8 cellular contexts compared by ENCODE assay signal in genomic region chr7:134317434-134317833, GRCh38. TPM values are rescaled to one million over a fixed set of nuclear protein-coding genes. Genes with fewer than 3 reads are reported as not detected.
A peak's percentile ranks its signal among the peaks of the same experiment; 100 is the strongest.
DNase-seq lines count a peak whose midpoint lies in the region; ATAC-seq and TF ChIP-seq lines count a peak whose summit lies in the region.

No MANE protein-coding gene starts in this region.

- intact Hi-C loops in PC-3 (cut with micrococcal nuclease): loop anchor here (1.0 to 5.0 kb wide), 4 partner anchors 48 to 285 kb away; partner anchors contain the start of gene LRGUK

- peak overlapping the region; percentile 83 for H3K4me3 ChIP-seq in DOHH2 (ENCODE audit: low read length)
- peak overlapping the region; percentile 85 for H3K4me3 ChIP-seq in PC-3 (ENCODE audit: low read length)
- H3K4me3 ChIP-seq in epithelial cell of proximal tubule (ENCODE audit: low read depth, low read length): peak overlapping the region; percentile 86
- H3K4me3 ChIP-seq in trophoblast cell (ENCODE audit: low read depth, low read length): no peak overlapping the region

- no peaks in the 10 kb centered on the region for H4K20me1 ChIP-seq in DOHH2 (ENCODE audit: control insufficient read depth, insufficient read depth, low read depth, low read length)
- no peaks in the 10 kb centered on the region for H4K20me1 ChIP-seq in PC-3 (ENCODE audit: low read length)

- no peak overlapping the region for H4K91ac ChIP-seq in trophoblast cell (ENCODE audit: low read depth, low read length)

- no peak overlapping the region for H2BK5ac ChIP-seq in trophoblast cell (ENCODE audit: low read depth, low read length, poor library complexity)

- POLR2A ChIA-PET in PC-3 (lab: Charles Lee; ENCODE audit: unreplicated experiment): interaction anchor here (0.6 kb wide), 1 partner anchor 566 kb away, joined by 3 read pairs; no protein-coding TSS in a partner anchor

- no peaks in the 10 kb centered on the region for H3K9me3 ChIP-seq in DOHH2 (ENCODE audit: control insufficient read depth, insufficient read depth, low read length)
- H3K9me3 ChIP-seq in PC-3 (ENCODE audit: low read length): no peaks in the 10 kb centered on the region
- H3K9me3 ChIP-seq in trophoblast cell (ENCODE audit: insufficient read depth, low read depth, low read length): no peaks in the 10 kb centered on the region

- H3K27me3 ChIP-seq in DOHH2 (ENCODE audit: control insufficient read depth, low read length): no peaks in the 10 kb centered on the region
- no peaks in the 10 kb centered on the region for H3K27me3 ChIP-seq in PC-3 (ENCODE audit: low read length)
- no peaks in the 10 kb centered on the region for H3K27me3 ChIP-seq in trophoblast cell (ENCODE audit: insufficient read depth, low read length)

- H3K27ac ChIP-seq in DOHH2 (ENCODE audit: low read depth, low read length) (no peak overlapping the region), PC-3 (ENCODE audit: low read length) (no peak overlapping the region), trophoblast cell (ENCODE audit: low read depth, low read length) (no peak overlapping the region)

- TF ChIP-seq CTCF in DOHH2 (IDR thresholded peaks at IDR 0.05; ENCODE audit: low read depth, low read length, poor library complexity, severe bottlenecking) (peak; percentile 0), PC-3 (conservative IDR thresholded peaks at IDR 0.05; ENCODE audit: low read depth, low read length) (no peak), epithelial cell of proximal tubule (conservative IDR thresholded peaks at IDR 0.05; ENCODE audit: low read depth, low read length) (no peak)

- H3K4me2 ChIP-seq in DOHH2 (ENCODE audit: low read length): peak overlapping the region; percentile 85
- H3K4me2 ChIP-seq in PC-3 (ENCODE audit: low read length): peak overlapping the region; percentile 86
- H3K4me2 ChIP-seq in trophoblast cell (ENCODE audit: low read length): peak overlapping the region; percentile 52

- H3K4ac ChIP-seq in trophoblast cell (ENCODE audit: low read depth, low read length): no peak overlapping the region

- ATAC-seq in PC-3 (no peak), GM18502 (IDR thresholded peaks at IDR 0.05; ENCODE audit: poor library complexity, unreplicated experiment) (no peak), HG03159 (IDR thresholded peaks at IDR 0.05; ENCODE audit: unreplicated experiment) (no peak), HG03342 (IDR thresholded peaks at IDR 0.05; ENCODE audit: unreplicated experiment) (no peak)

- H3K36me3 ChIP-seq in DOHH2 (ENCODE audit: control insufficient read depth, low read length): peaks cover 3% of the 10 kb centered on the region
- no peaks in the 10 kb centered on the region for H3K36me3 ChIP-seq in PC-3 (ENCODE audit: low read depth, low read length)
- H3K36me3 ChIP-seq in trophoblast cell (ENCODE audit: control insufficient read depth in 1 of 2, insufficient read depth in 2 of 2, low read length in 2 of 2): no peaks in the 10 kb centered on the region

- no peak overlapping the region for H2BK12ac ChIP-seq in trophoblast cell (ENCODE audit: low read length)

- H3K9me2 ChIP-seq in DOHH2 (replicated peaks; ENCODE audit: control insufficient read depth, low read length): no peaks in the 10 kb centered on the region; the same call in 1 of the 2 replicates
- H3K9me2 ChIP-seq in PC-3 (replicated peaks; ENCODE audit: low read length): no peaks in the 10 kb centered on the region

- H2AFZ ChIP-seq in PC-3 (ENCODE audit: low read length): peak overlapping the region; percentile 77
- peak overlapping the region; percentile 79 for H2AFZ ChIP-seq in trophoblast cell (ENCODE audit: insufficient read depth, low read length, poor library complexity)

- WGBS in trophoblast cell (ENCODE audit: extremely low coverage, insufficient coverage, insufficient read length): no CpG with 5 or more reads among the region's 7 CpGs

- H3K18ac ChIP-seq in trophoblast cell (ENCODE audit: low read length): no peak overlapping the region

- peak overlapping the region; percentile 26 for H4K12ac ChIP-seq in trophoblast cell (ENCODE audit: low read depth, low read length)

- H3K9ac ChIP-seq in PC-3 (ENCODE audit: low read length): peak overlapping the region; percentile 9; the same call in 1 of the 2 replicates
- H3K9ac ChIP-seq in trophoblast cell (ENCODE audit: low read length): no peak overlapping the region

- CTCF ChIA-PET in PC-3 (lab: Charles Lee): interaction anchor here (0.6 kb wide), 1 partner anchor 11 kb away, joined by 3 read pairs; no protein-coding TSS in a partner anchor

- H2AK5ac ChIP-seq in trophoblast cell (ENCODE audit: low read length): no peak overlapping the region

- no peak overlapping the region for H2BK120ac ChIP-seq in trophoblast cell (ENCODE audit: insufficient read depth, low read length, poor library complexity)

- H3K14ac ChIP-seq in trophoblast cell (ENCODE audit: low read length): no peak overlapping the region

- H3K79me2 ChIP-seq in DOHH2 (ENCODE audit: control insufficient read depth, low read length): peaks cover 32% of the 10 kb centered on the region
- peaks cover 19% of the 10 kb centered on the region for H3K79me2 ChIP-seq in PC-3 (ENCODE audit: low read length)
- peaks cover 5% of the 10 kb centered on the region for H3K79me2 ChIP-seq in trophoblast cell (ENCODE audit: control insufficient read depth, insufficient read depth, low read length, poor library complexity)

- BruUV-seq in PC-3 (replicated peaks; lab: Mats Ljungman, UMichigan): TSS peak; percentile 77

- peak overlapping the region; percentile 39 for H4K8ac ChIP-seq in trophoblast cell (ENCODE audit: low read depth, low read length)

- H3K79me1 ChIP-seq in trophoblast cell (ENCODE audit: low read length): peaks cover 9% of the 10 kb centered on the region

- DNase-seq in PC-3 (peak; percentile 21), epithelial cell of proximal tubule (ENCODE audit: low read depth) (no peak), trophoblast cell (no peak), COR-L47 (lab: John Stamatoyannopoulos, UW) (no peak)

- no peak overlapping the region for H3K23ac ChIP-seq in trophoblast cell (ENCODE audit: low read length)

- H3F3A ChIP-seq in DOHH2 (ENCODE audit: control insufficient read depth, insufficient read depth) (no peaks in the 10 kb centered on the region), PC-3 (ENCODE audit: low read length, unreplicated experiment) (no peaks in the 10 kb centered on the region)

- H3K4me1 ChIP-seq in DOHH2 (ENCODE audit: control insufficient read depth, low read length) (peaks cover 19% of the 10 kb centered on the region), PC-3 (ENCODE audit: insufficient read depth, low read length) (peaks cover 13% of the 10 kb centered on the region), trophoblast cell (ENCODE audit: control insufficient read depth in 1 of 2, insufficient read depth in 2 of 2, low read length in 2 of 2) (peaks cover 0 to 3% of the 10 kb centered on the region in 2 experiments)

RNA-seq across cellular contexts. Expression of gene SLC35B4, which starts 0.7 kb away (rescaled TPM):
- total RNA-seq in PC-3 (2014; rRNA removed): 34.2 and 45.0 TPM in 2 replicates
- 9.2 and 11.9 TPM in 2 replicates for total RNA-seq in epithelial cell of proximal tubule
- polyA plus RNA-seq in trophoblast cell (2013): 23.3 and 24.1 TPM in 2 replicates
